ENCODE assay signal across 22 cellular contexts in genomic region chr3:47414666-47415587, GRCh38.
DNase-seq lines count a peak whose midpoint lies in the region; ATAC-seq lines count a peak whose summit lies in the region.
"Had no signal": no experiment of that assay in that cellular context is flagged by ENCODE, and none has a peak within 500 bp of the region (broad histone marks: within the 10 kb centered on the region; RNA-seq: fewer than 3 reads in every experiment).

No MANE protein-coding gene starts in this region.

- no peak for DNase-seq in activated naive CD4-positive, alpha-beta T cell treated with anti-CD3 and anti-CD28 coated beads, Interleukin-2, amount 50 U/mL, for 16 hours
- peak; percentile 77 for DNase-seq in medulla oblongata (ENCODE audit: extremely low spot score)
- no peak for DNase-seq in stimulated activated naive B cell treated with anti-CD40 and anti-IgM and Interleukin-4, amounts not matched to agents 10 μg/mL and 1 μg/mL and 100 μg/mL, for 72 hours
- no peak for DNase-seq in HAP-1 (ENCODE audit: low spot score in 2 of 2)
- DNase-seq: activated CD4-positive, alpha-beta T cell treated with anti-CD3 and anti-CD28 coated beads for 36 hours; activated T-cell treated with anti-CD3 and anti-CD28 coated beads, Interleukin-2, amount 50 U/mL, for 1 hour; aorta; cortex of kidney; DMS 273 treated with DMSO at 0.1 percent for 48 hours; GOT3; left cardiac atrium; NCI-H1092; NCI-H2227 treated with DMSO at 0.1 percent for 48 hours; SHP77 treated with DMSO at 0.1 percent for 48 hours; stimulated activated CD4-positive, alpha-beta T cell treated with anti-CD3 and anti-CD28 coated beads, Interleukin-2, amount 100 ng/mL, for 24 hours had no signal

- H3K9me3 Mint-ChIP-seq in activated naive CD4-positive, alpha-beta T cell treated with anti-CD3 and anti-CD28 coated beads, Interleukin-2, amount 50 U/mL, for 24 hours, result no peaks in the 10 kb centered on the region
- no peaks in the 10 kb centered on the region for H3K9me3 Mint-ChIP-seq in stimulated activated naive B cell treated with anti-CD40 and anti-IgM and Interleukin-4, amounts not matched to agents 10 μg/mL and 1 μg/mL and 100 μg/mL, for 72 hours

- no peaks in the 10 kb centered on the region for H3K27me3 ChIP-seq in HAP-1 (ENCODE audit: low read depth)
- H3K27me3 ChIP-seq: heart right ventricle, upper lobe of left lung had no signal

- H3K27ac Mint-ChIP-seq in activated naive CD4-positive, alpha-beta T cell treated with anti-CD3 and anti-CD28 coated beads, Interleukin-2, amount 50 U/mL, for 24 hours, result peak overlapping the region; percentile 46
- peak overlapping the region; percentile 88 for H3K27ac Mint-ChIP-seq in stimulated activated naive B cell treated with anti-CD40 and anti-IgM and Interleukin-4, amounts not matched to agents 10 μg/mL and 1 μg/mL and 100 μg/mL, for 72 hours
- H3K27ac Mint-ChIP-seq: activated CD4-positive, alpha-beta T cell treated with anti-CD3 and anti-CD28 coated beads for 36 hours had no signal

- no peak overlapping the region for H3K4me3 ChIP-seq in HAP-1
- H3K4me3 ChIP-seq: heart right ventricle, upper lobe of left lung had no signal

- H3K27me3 Mint-ChIP-seq in activated naive CD4-positive, alpha-beta T cell treated with anti-CD3 and anti-CD28 coated beads, Interleukin-2, amount 50 U/mL, for 24 hours, result no peaks in the 10 kb centered on the region
- no peaks in the 10 kb centered on the region for H3K27me3 Mint-ChIP-seq in stimulated activated naive B cell treated with anti-CD40 and anti-IgM and Interleukin-4, amounts not matched to agents 10 μg/mL and 1 μg/mL and 100 μg/mL, for 72 hours
- H3K27me3 Mint-ChIP-seq: activated CD4-positive, alpha-beta T cell treated with anti-CD3 and anti-CD28 coated beads for 36 hours had no signal

- H3K9me3 ChIP-seq in HAP-1, result no peaks in the 10 kb centered on the region
- H3K9me3 ChIP-seq: heart right ventricle, upper lobe of left lung had no signal

- peaks cover 3% of the 10 kb centered on the region for H3K36me3 Mint-ChIP-seq in activated naive CD4-positive, alpha-beta T cell treated with anti-CD3 and anti-CD28 coated beads, Interleukin-2, amount 50 U/mL, for 24 hours
- H3K36me3 Mint-ChIP-seq in stimulated activated naive B cell treated with anti-CD40 and anti-IgM and Interleukin-4, amounts not matched to agents 10 μg/mL and 1 μg/mL and 100 μg/mL, for 72 hours, result peaks cover 54 to 55% of the 10 kb centered on the region in 2 donors

- no peaks in the 10 kb centered on the region for H3K4me1 Mint-ChIP-seq in activated naive CD4-positive, alpha-beta T cell treated with anti-CD3 and anti-CD28 coated beads, Interleukin-2, amount 50 U/mL, for 24 hours
- peaks cover 20 to 38% of the 10 kb centered on the region in 2 donors for H3K4me1 Mint-ChIP-seq in stimulated activated naive B cell treated with anti-CD40 and anti-IgM and Interleukin-4, amounts not matched to agents 10 μg/mL and 1 μg/mL and 100 μg/mL, for 72 hours
- H3K4me1 Mint-ChIP-seq: activated CD4-positive, alpha-beta T cell treated with anti-CD3 and anti-CD28 coated beads for 36 hours had no signal

- no peak overlapping the region for H3K4me3 Mint-ChIP-seq in activated naive CD4-positive, alpha-beta T cell treated with anti-CD3 and anti-CD28 coated beads, Interleukin-2, amount 50 U/mL, for 24 hours
- H3K4me3 Mint-ChIP-seq in stimulated activated naive B cell treated with anti-CD40 and anti-IgM and Interleukin-4, amounts not matched to agents 10 μg/mL and 1 μg/mL and 100 μg/mL, for 72 hours, result peak overlapping the region in 1 of 2 donors; percentile 13
- H3K4me3 Mint-ChIP-seq: activated CD4-positive, alpha-beta T cell treated with anti-CD3 and anti-CD28 coated beads for 36 hours had no signal

- in situ Hi-C loops in HAP-1 (cut with MboI; ENCODE audit: low sequenced_read_pairs), result no loop called here

- peak overlapping the region; percentile 91 for H3K27ac ChIP-seq in angular gyrus (ENCODE audit: low read depth, low read length)
- H3K27ac ChIP-seq: heart right ventricle, upper lobe of left lung had no signal

- no peak for ATAC-seq in stimulated activated naive B cell treated with anti-CD40 and anti-IgM and Interleukin-4, amounts not matched to agents 10 μg/mL and 1 μg/mL and 100 μg/mL, for 72 hours (replicated peaks)
- ATAC-seq in GM18861 (IDR thresholded peaks at IDR 0.05; ENCODE audit: unreplicated experiment) (no peak), GM19035 (IDR thresholded peaks at IDR 0.05; ENCODE audit: unreplicated experiment) (no peak)
- ATAC-seq: activated CD4-positive, alpha-beta T cell treated with anti-CD3 and anti-CD28 coated beads for 36 hours; esophagus mucosa; left cardiac atrium had no signal

- peaks cover 65% of the 10 kb centered on the region for H3K36me3 ChIP-seq in HAP-1 (replicated peaks)

- H3K4me1 ChIP-seq in HAP-1, result no peaks in the 10 kb centered on the region
- H3K4me1 ChIP-seq: heart right ventricle, upper lobe of left lung had no signal
